1 cellular context compared by ENCODE assay signal in the genomic region with DNA sequence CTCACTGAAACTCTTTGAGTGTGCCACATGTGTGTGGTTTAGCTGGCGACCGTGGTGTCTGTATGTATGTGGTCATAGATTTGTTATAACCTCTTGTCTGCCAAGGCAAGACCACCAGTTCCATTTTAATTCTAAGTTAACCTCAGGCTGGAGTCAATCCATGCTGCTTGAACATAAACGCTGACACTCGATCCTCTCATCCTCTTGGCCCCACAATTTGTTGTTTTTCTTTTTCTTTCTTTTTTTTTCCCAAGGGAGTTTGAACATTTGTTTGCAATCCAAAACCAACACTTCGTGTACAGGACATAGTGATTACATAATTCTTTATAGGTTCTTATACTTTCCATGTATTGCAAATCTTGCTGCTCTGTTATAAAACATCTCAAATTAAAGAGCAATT.
TF ChIP-seq lines count a peak whose summit lies in the region.

No MANE protein-coding gene starts in this region.

TF ChIP-seq in H1, 55 proteins besides CTCF, POLR2A, EP300 and RAD21:
- TF ChIP-seq SIN3A (conservative IDR thresholded peaks at IDR 0.05 in 1 of 2, IDR thresholded peaks at IDR 0.05 in 1 of 2; ENCODE audit: low read depth in 1 of 2, low read length in 2 of 2) (no peak), POU5F1 (IDR thresholded peaks at IDR 0.05; ENCODE audit: low read depth, low read length) (no peak), CHD1 (IDR thresholded peaks at IDR 0.05; ENCODE audit: low read depth, low read length) (no peak), JUN (IDR thresholded peaks at IDR 0.05; ENCODE audit: low read depth, low read length) (no peak), CBX5 (IDR thresholded peaks at IDR 0.05; ENCODE audit: low read depth, low read length) (no peak), SP4 (IDR thresholded peaks at IDR 0.05; ENCODE audit: low read length) (no peak), TCF12 (IDR thresholded peaks at IDR 0.05; ENCODE audit: low read depth, low read length) (no peak), RFX5 (IDR thresholded peaks at IDR 0.05; ENCODE audit: borderline replicate concordance, low read depth, low read length) (no peak), BRCA1 (IDR thresholded peaks at IDR 0.05; ENCODE audit: low read depth, low read length) (no peak)
- TF ChIP-seq, protein P1, sequence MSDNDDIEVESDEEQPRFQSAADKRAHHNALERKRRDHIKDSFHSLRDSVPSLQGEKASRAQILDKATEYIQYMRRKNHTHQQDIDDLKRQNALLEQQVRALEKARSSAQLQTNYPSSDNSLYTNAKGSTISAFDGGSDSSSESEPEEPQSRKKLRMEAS (IDR thresholded peaks at IDR 0.05) = no peak
